In the genomic region with DNA sequence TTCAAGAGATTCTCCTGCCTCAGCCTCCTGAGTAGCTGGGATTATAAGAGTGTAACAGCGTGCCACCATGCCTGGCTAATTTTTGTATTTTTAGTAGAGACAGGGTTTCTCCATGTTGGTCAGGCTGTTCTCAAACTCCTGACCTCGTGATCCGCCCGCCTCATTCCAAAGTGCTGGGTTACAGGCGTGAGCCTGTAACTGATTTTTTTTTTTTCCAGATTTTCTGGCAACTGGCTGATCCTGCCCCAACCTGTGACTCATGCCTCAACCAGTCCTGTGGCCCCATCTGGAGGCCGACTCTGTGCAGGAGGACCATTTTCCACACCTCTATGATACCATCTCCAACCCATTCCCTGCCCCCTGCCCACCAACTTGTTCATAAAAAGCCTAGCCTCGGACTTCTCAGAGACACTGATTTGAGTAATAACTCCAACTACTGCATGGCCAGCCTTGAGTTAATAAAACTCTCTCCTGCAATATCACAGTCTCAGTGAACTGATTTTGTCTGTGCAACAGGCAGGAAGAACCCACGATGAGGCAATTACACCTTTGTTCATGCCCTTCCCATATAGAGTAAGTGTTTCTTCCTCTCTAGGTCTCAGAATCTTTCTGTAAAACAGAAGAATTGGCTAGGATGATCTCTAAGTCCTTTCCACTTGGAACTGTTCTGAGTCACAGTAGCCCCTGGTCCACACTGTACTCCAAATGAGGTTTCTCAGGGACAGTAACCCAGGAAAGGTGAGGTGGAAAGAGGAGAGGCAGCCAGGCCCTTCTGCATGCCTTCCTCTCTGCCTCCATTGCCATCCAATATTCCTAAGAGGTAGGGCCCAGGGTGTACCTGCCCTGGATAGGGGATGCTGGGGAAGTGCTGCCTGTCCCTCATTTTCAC, we compare ENCODE assay signal across 8 cellular contexts. TPM values are rescaled to one million over a fixed set of nuclear protein-coding genes. Genes with fewer than 3 reads are reported as not detected.
DNase-seq lines count a peak whose midpoint lies in the region; ATAC-seq, FAIRE-seq and TF ChIP-seq lines count a peak whose summit lies in the region.

No MANE protein-coding gene starts in this region.

- no peaks in the 10 kb centered on the region for H4K20me1 ChIP-seq in IMR-90 (ENCODE audit: insufficient read depth, low read length)
- no peaks in the 10 kb centered on the region for H4K20me1 ChIP-seq in HepG2 (ENCODE audit: insufficient read depth, low read length)

- in situ Hi-C loops in IMR-90 (cut with MboI; ENCODE audit: low sequenced_read_pairs) (no loop called here), HepG2 (cut with HindIII; ENCODE audit: extremely low pct_ligation_motif_present, low pct_unique_long_range_greater_than_20kb) (loop anchor here (10.0 kb wide), 2 partner anchors 124 to 304 kb away; partner anchors contain the start of gene SETD6)

- H3K4ac ChIP-seq in IMR-90 (ENCODE audit: low read depth, low read length): peak overlapping the region; percentile 40; the same call in 1 of the 2 replicates

- peak; percentile 62 for TF ChIP-seq CTCF in AG10803 (conservative IDR thresholded peaks at IDR 0.05; ENCODE audit: low read length)
- TF ChIP-seq CTCF in IMR-90 (conservative IDR thresholded peaks at IDR 0.05; ENCODE audit: low read depth, low read length): peak; percentile 62
- peak; percentile 54 for TF ChIP-seq CTCF in bronchial epithelial cell (IDR thresholded peaks at IDR 0.05; ENCODE audit: insufficient read depth, low read length, severe bottlenecking)
- peak; percentile 89 for TF ChIP-seq CTCF in HepG2 (CRISPR knock-in tag; IDR thresholded peaks at IDR 0.05)

- no peak for TF ChIP-seq EP300 in HepG2 (IDR thresholded peaks at IDR 0.05; ENCODE audit: low read depth in 2 of 2, low read length in 2 of 2)
- peak; percentile 6; the same call in 1 of the 2 replicates for TF ChIP-seq EP300 in HepG2 (CRISPR knock-in tag; IDR thresholded peaks at IDR 0.05; ENCODE audit: borderline replicate concordance)

- H3K27me3 ChIP-seq in IMR-90 (ENCODE audit: control insufficient read depth, insufficient read depth, low read length) (no peaks in the 10 kb centered on the region), bronchial epithelial cell (ENCODE audit: control insufficient read depth, insufficient read depth, low read length) (no peaks in the 10 kb centered on the region), HepG2 (ENCODE audit: control insufficient read depth in 1 of 2, insufficient read depth in 2 of 2, low read length in 2 of 2) (no peaks in the 10 kb centered on the region; a peak in 1 of 5 replicates)

- no peaks in the 10 kb centered on the region for H3K79me1 ChIP-seq in IMR-90 (ENCODE audit: low read depth in 1 of 2, low read length in 2 of 2)

- ATAC-seq in IMR-90 (ENCODE audit: low read depth) (peak; percentile 99), HepG2 (peak; percentile 94), HG02759 (IDR thresholded peaks at IDR 0.05; ENCODE audit: unreplicated experiment) (no peak), GM21723 (IDR thresholded peaks at IDR 0.05; ENCODE audit: unreplicated experiment) (no peak)

- no peaks in the 10 kb centered on the region for H3K9me3 ChIP-seq in IMR-90 (ENCODE audit: control insufficient read depth, insufficient read depth, low read length)
- no peaks in the 10 kb centered on the region for H3K9me3 ChIP-seq in HepG2 (ENCODE audit: low read length)

- H2BK20ac ChIP-seq in IMR-90 (ENCODE audit: low read depth, low read length): peak overlapping the region; percentile 55; the same call in 1 of the 2 replicates

- intact Hi-C loops in IMR-90 (cut with micrococcal nuclease) (loop anchor here (2.0 to 10.0 kb wide), 2 partner anchors 126 to 304 kb away; no protein-coding TSS in a partner anchor), HepG2 (cut with micrococcal nuclease; ENCODE audit: unreplicated experiment) (loop anchor here (1.0 to 5.0 kb wide), 4 partner anchors 66 to 301 kb away; no protein-coding TSS in a partner anchor)

- H4K5ac ChIP-seq in IMR-90 (ENCODE audit: low read depth, low read length): no peak overlapping the region; the same call in 1 of the 2 replicates

- H3K23ac ChIP-seq in IMR-90 (ENCODE audit: low read depth, low read length): no peak overlapping the region

- H3K36me3 ChIP-seq in IMR-90 (ENCODE audit: control insufficient read depth, insufficient read depth, low read length): no peaks in the 10 kb centered on the region
- H3K36me3 ChIP-seq in bronchial epithelial cell (ENCODE audit: control insufficient read depth, insufficient read depth, low read length): no peaks in the 10 kb centered on the region
- no peaks in the 10 kb centered on the region for H3K36me3 ChIP-seq in HepG2 (replicated peaks in 1 of 2; ENCODE audit: control insufficient read depth in 1 of 2, insufficient read depth in 2 of 2, low read length in 2 of 2)

- H3K4me1 ChIP-seq in IMR-90 (ENCODE audit: control insufficient read depth, insufficient read depth, low read length) (peaks cover 1% of the 10 kb centered on the region; the same call in 1 of the 2 replicates), HepG2 (ENCODE audit: insufficient read depth, low read length) (peaks cover 50% of the 10 kb centered on the region)

- dilution Hi-C loops in IMR-90 (cut with HindIII; ENCODE audit: low sequenced_read_pairs, unreplicated experiment): no loop called here

- peak; percentile 92 for DNase-seq in AG10803 (ENCODE audit: low read depth)
- peak; percentile 91 for DNase-seq in IMR-90
- peak; percentile 85 for DNase-seq in bronchial epithelial cell (ENCODE audit: low read depth)
- DNase-seq in HepG2 (ENCODE audit: low spot score): peak; percentile 79
- DNase-seq in middle frontal gyrus (ENCODE audit: extremely low spot score, low spot score): no peak
- no peak for DNase-seq in occipital lobe (lab: John Stamatoyannopoulos, UW)

- H3K4me3 ChIP-seq in AG10803 (ENCODE audit: low read length) (no peak overlapping the region), IMR-90 (ENCODE audit: insufficient read depth, low read depth, low read length) (no peak overlapping the region), bronchial epithelial cell (ENCODE audit: low read depth, low read length) (no peak overlapping the region), HepG2 (replicated peaks in 1 of 3; ENCODE audit: insufficient read depth in 1 of 3, low read depth in 2 of 3, low read length in 3 of 3) (no peak overlapping the region)

- TF ChIP-seq RAD21 in IMR-90 (IDR thresholded peaks at IDR 0.05; ENCODE audit: low read length): peak; percentile 66
- peak; percentile 88 for TF ChIP-seq RAD21 in HepG2 (CRISPR knock-in tag; IDR thresholded peaks at IDR 0.05)

- BruUV-seq in IMR-90 (replicated peaks; lab: Mats Ljungman, UMichigan) (no TSS peak), HepG2 (replicated peaks; lab: Mats Ljungman, UMichigan) (no TSS peak)

- H3K14ac ChIP-seq in IMR-90 (replicated peaks; ENCODE audit: low read depth, low read length): no peak overlapping the region

- no peaks in the 10 kb centered on the region for H3K79me2 ChIP-seq in HepG2 (ENCODE audit: insufficient read depth, low read length)

- TF ChIP-seq POLR2A in IMR-90 (IDR thresholded peaks at IDR 0.05; ENCODE audit: low read depth, low read length) (no peak), HepG2 (IDR thresholded peaks at IDR 0.05; ENCODE audit: insufficient read depth in 1 of 2, low read depth in 2 of 2, low read length in 2 of 2) (no peak)

- FAIRE-seq in bronchial epithelial cell (lab: Jason Lieb, UNC) (no peak), HepG2 (lab: Jason Lieb, UNC) (peak; percentile 84)

- peaks cover 3% of the 10 kb centered on the region; the same call in 1 of the 2 replicates for H3K9me1 ChIP-seq in IMR-90 (ENCODE audit: insufficient read depth, low read length)

- no peak overlapping the region for H3K27ac ChIP-seq in IMR-90 (ENCODE audit: insufficient read depth, low read length)
- H3K27ac ChIP-seq in HepG2 (ENCODE audit: extremely low read length, insufficient read depth, low read length): no peak overlapping the region

- H2BK15ac ChIP-seq in IMR-90 (ENCODE audit: low read depth, low read length): peak overlapping the region; percentile 5; the same call in 1 of the 3 replicates

- H2BK5ac ChIP-seq in IMR-90 (ENCODE audit: low read depth, low read length, poor library complexity, severe bottlenecking): no peak overlapping the region

- H2BK120ac ChIP-seq in IMR-90 (ENCODE audit: low read depth, low read length): peak overlapping the region; percentile 7; the same call in 1 of the 2 replicates

- CTCF ChIA-PET in IMR-90 (lab: Yijun Ruan, JAX) (no interaction called here), HepG2 (lab: Yijun Ruan, JAX; ENCODE audit: low intra/inter-chr PET ratio, low total read pairs) (interaction anchor here (0.8 to 2.8 kb wide), 3 partner anchors 125 to 143 kb away, joined by 3 to 18 read pairs (median 3); no protein-coding TSS in a partner anchor)

- H2AK5ac ChIP-seq in IMR-90 (ENCODE audit: low read depth, low read length): peak overlapping the region; percentile 84

- peak overlapping the region; percentile 74 for H2AFZ ChIP-seq in IMR-90 (replicated peaks; ENCODE audit: low read length, poor library complexity)
- no peak overlapping the region for H2AFZ ChIP-seq in HepG2 (ENCODE audit: low read length)

- H3K56ac ChIP-seq in IMR-90 (ENCODE audit: extremely low read depth, insufficient read depth, low read length): no peak overlapping the region

- H3K9ac ChIP-seq in IMR-90 (ENCODE audit: low read depth, low read length) (no peak overlapping the region), HepG2 (ENCODE audit: insufficient read depth, low read depth, low read length) (no peak overlapping the region)

- 0% methylated on average over 2 of the region's 8 CpGs; no CpG with 5 or more reads in 1 of the 2 experiments for WGBS in IMR-90 (ENCODE audit: extremely low coverage in 2 of 2, insufficient read length in 1 of 2), 2 experiments
- 17% methylated on average over 8 of the region's 8 CpGs for WGBS in HepG2 (ENCODE audit: low lambda C conversion rate)

- peak overlapping the region in 1 of 2 experiments; percentile 4; a peak in 2 of 4 replicates for H4K8ac ChIP-seq in IMR-90 (ENCODE audit: low read depth in 2 of 2, low read length in 2 of 2)

- H3K4me2 ChIP-seq in IMR-90 (ENCODE audit: low read depth, low read length): no peak overlapping the region
- 0 out of 2 replicates have a peak overlapping the region, but pooled peaks have one; percentile 0 for H3K4me2 ChIP-seq in HepG2 (ENCODE audit: low read depth, low read length)

- no peak overlapping the region for H2AK9ac ChIP-seq in IMR-90 (replicated peaks; ENCODE audit: low read depth, low read length, poor library complexity)

- POLR2A ChIA-PET in IMR-90 (lab: Charles Lee; ENCODE audit: unreplicated experiment) (no interaction called here), HepG2 (lab: Yijun Ruan, JAX) (no interaction called here)

- no peak overlapping the region for H3K18ac ChIP-seq in IMR-90 (ENCODE audit: low read depth, low read length)

- H4K91ac ChIP-seq in IMR-90 (ENCODE audit: insufficient read depth, low read depth, low read length): 0 out of 2 replicates have a peak overlapping the region, but pooled peaks have one; percentile 27

RNA-seq across cellular contexts. Expression of gene CNOT1, which starts 8.8 kb away (rescaled TPM):
- total RNA-seq in IMR-90 (2012; rRNA removed) (203 and 357 TPM in 2 replicates), bronchial epithelial cell (113 and 184 TPM in 2 replicates), HepG2 (2016; rRNA removed; fragmentation: Illumina TruSeq; extraction: Trizol) (188 and 399 TPM in 2 replicates), occipital lobe (81.6 TPM)
- polyA plus RNA-seq in IMR-90 (2012; rRNA removed) (67.7 and 85.5 TPM in 2 replicates), HepG2 (2011; rRNA removed) (232 and 248 TPM in 2 replicates)
- 38.0 and 70.7 TPM in 2 replicates for polyA plus RNA-seq in IMR-90 (2012; cell fraction: cytosol; rRNA removed)
- polyA plus RNA-seq in IMR-90 (2012; cell fraction: nucleus; rRNA removed; ENCODE audit: low replicate concordance): 74.1 and 206 TPM in 2 replicates
- total RNA-seq in HepG2 (2016; cell fraction: cytosol; rRNA removed; fragmentation: Illumina TruSeq; extraction: Trizol; ENCODE audit: low read depth): 51.8 and 55.4 TPM in 2 replicates
- total RNA-seq in HepG2 (2016; cell fraction: insoluble cytoplasmic fraction; rRNA removed; fragmentation: Illumina TruSeq; extraction: Trizol): 188 and 419 TPM in 2 replicates
- 139 and 146 TPM in 2 replicates for total RNA-seq in HepG2 (2016; cell fraction: membrane; rRNA removed; fragmentation: Illumina TruSeq; extraction: Trizol)
- 205 and 251 TPM in 2 replicates for total RNA-seq in HepG2 (2016; cell fraction: nucleus; rRNA removed; fragmentation: Illumina TruSeq; extraction: Trizol)
- 187 and 226 TPM in 2 replicates for polyA plus RNA-seq in HepG2 (2011; cell fraction: cytosol; rRNA removed)
- polyA plus RNA-seq in HepG2 (2011; cell fraction: nucleus; rRNA removed): 193 and 225 TPM in 2 replicates
- 169 and 183 TPM in 2 replicates for polyA plus RNA-seq in HepG2 (2012)
- polyA plus RNA-seq in HepG2 (2016; cell fraction: cytosol; fragmentation: Illumina TruSeq; extraction: Trizol; ENCODE audit: low read depth): 35.0 and 38.2 TPM in 2 replicates
- polyA plus RNA-seq in HepG2 (2016; cell fraction: insoluble cytoplasmic fraction; fragmentation: Illumina TruSeq; extraction: Trizol; ENCODE audit: low read depth): 373 and 400 TPM in 2 replicates
- polyA plus RNA-seq in HepG2 (2016; cell fraction: membrane; fragmentation: Illumina TruSeq; extraction: Trizol; ENCODE audit: low read depth): 61.4 and 81.8 TPM in 2 replicates
- polyA plus RNA-seq in HepG2 (2016; cell fraction: nucleus; fragmentation: Illumina TruSeq; extraction: Trizol; ENCODE audit: insufficient read depth, low read depth): 268 and 286 TPM in 2 replicates
- 953 and 1,029 TPM in 2 replicates for polyA minus RNA-seq in HepG2 (2011; rRNA and poly(A)+ RNA removed; ENCODE audit: low replicate concordance)
- polyA minus RNA-seq in HepG2 (2011; cell fraction: cytosol; rRNA and poly(A)+ RNA removed): 281 and 285 TPM in 2 replicates
- 378 and 429 TPM in 2 replicates for polyA minus RNA-seq in HepG2 (2011; cell fraction: nucleus; rRNA and poly(A)+ RNA removed)

RNA-seq across cellular contexts. Expression of gene SLC38A7, which starts 46.2 kb away (rescaled TPM):
- 13.6 and 14.7 TPM in 2 replicates for total RNA-seq in IMR-90 (2012; rRNA removed)
- 16.4 and 16.7 TPM in 2 replicates for polyA plus RNA-seq in IMR-90 (2012; rRNA removed)
- 4.4 and 10.5 TPM in 2 replicates for polyA plus RNA-seq in IMR-90 (2012; cell fraction: cytosol; rRNA removed)
- polyA plus RNA-seq in IMR-90 (2012; cell fraction: nucleus; rRNA removed; ENCODE audit: low replicate concordance): 35.0 and 49.3 TPM in 2 replicates
- total RNA-seq in bronchial epithelial cell: 23.4 and 27.9 TPM in 2 replicates
- total RNA-seq in HepG2 (2016; rRNA removed; fragmentation: Illumina TruSeq; extraction: Trizol): 6.2 and 14.1 TPM in 2 replicates
- 4.6 and 5.0 TPM in 2 replicates for total RNA-seq in HepG2 (2016; cell fraction: cytosol; rRNA removed; fragmentation: Illumina TruSeq; extraction: Trizol; ENCODE audit: low read depth)
- 5.2 and 14.1 TPM in 2 replicates for total RNA-seq in HepG2 (2016; cell fraction: insoluble cytoplasmic fraction; rRNA removed; fragmentation: Illumina TruSeq; extraction: Trizol)
- total RNA-seq in HepG2 (2016; cell fraction: membrane; rRNA removed; fragmentation: Illumina TruSeq; extraction: Trizol): 5.8 and 6.5 TPM in 2 replicates
- 27.7 and 28.1 TPM in 2 replicates for total RNA-seq in HepG2 (2016; cell fraction: nucleus; rRNA removed; fragmentation: Illumina TruSeq; extraction: Trizol)
- 13.2 and 17.0 TPM in 2 replicates for polyA plus RNA-seq in HepG2 (2011; rRNA removed)
- 9.7 and 10.5 TPM in 2 replicates for polyA plus RNA-seq in HepG2 (2011; cell fraction: cytosol; rRNA removed)
- polyA plus RNA-seq in HepG2 (2011; cell fraction: nucleus; rRNA removed): 26.4 and 29.4 TPM in 2 replicates
- 7.1 and 10.6 TPM in 2 replicates for polyA plus RNA-seq in HepG2 (2012)
- polyA plus RNA-seq in HepG2 (2016; cell fraction: cytosol; fragmentation: Illumina TruSeq; extraction: Trizol; ENCODE audit: low read depth): 1.0 and 1.3 TPM in 2 replicates
- 5.1 and 5.6 TPM in 2 replicates for polyA plus RNA-seq in HepG2 (2016; cell fraction: insoluble cytoplasmic fraction; fragmentation: Illumina TruSeq; extraction: Trizol; ENCODE audit: low read depth)
- polyA plus RNA-seq in HepG2 (2016; cell fraction: membrane; fragmentation: Illumina TruSeq; extraction: Trizol; ENCODE audit: low read depth): 2.3 and 3.2 TPM in 2 replicates
- 32.4 and 36.5 TPM in 2 replicates for polyA plus RNA-seq in HepG2 (2016; cell fraction: nucleus; fragmentation: Illumina TruSeq; extraction: Trizol; ENCODE audit: insufficient read depth, low read depth)
- 42.7 and 51.0 TPM in 2 replicates for polyA minus RNA-seq in HepG2 (2011; rRNA and poly(A)+ RNA removed; ENCODE audit: low replicate concordance)
- 8.7 and 12.4 TPM in 2 replicates for polyA minus RNA-seq in HepG2 (2011; cell fraction: cytosol; rRNA and poly(A)+ RNA removed)
- polyA minus RNA-seq in HepG2 (2011; cell fraction: nucleus; rRNA and poly(A)+ RNA removed): 30.5 and 35.6 TPM in 2 replicates
- 17.9 TPM for total RNA-seq in occipital lobe

Comparison
In these comparisons a context has a peak if more than half of its experiments do, and no peak if none do; other contexts are left out.
1. DNase-seq: peak in AG10803 (single experiment), IMR-90 (single experiment), bronchial epithelial cell (single experiment) and HepG2 (single experiment); none in middle frontal gyrus (single experiment) and occipital lobe (single experiment).
2. ATAC-seq: peak in IMR-90 (single experiment) and HepG2 (single experiment); none in HG02759 (single experiment) and GM21723 (single experiment).
3. Peak in every context shown above with its lines, with median percentiles within 50 percentile points of each other: CTCF ChIP-seq.